ENCODE assay signal across 17 cellular contexts in genomic region chrX:10089378-10089795, GRCh38.
DNase-seq lines count a peak whose midpoint lies in the region; ATAC-seq and TF ChIP-seq lines count a peak whose summit lies in the region.
"Had no signal": no experiment of that assay in that cellular context is flagged by ENCODE, and none has a peak within 500 bp of the region (broad histone marks: within the 10 kb centered on the region; RNA-seq: fewer than 3 reads in every experiment).

No MANE protein-coding gene starts in this region.

- H3K9ac ChIP-seq in BLaER1 treated with 17β-estradiol and CSF1 and Interleukin-3, amounts not matched to agents 10 nM and 100 nM = no peak overlapping the region

- H3K9me3 ChIP-seq in BLaER1 treated with 17β-estradiol and CSF1 and Interleukin-3, amounts not matched to agents 10 nM and 100 nM (replicated peaks in 1 of 11) = peaks cover 0 to 5% (median 0%) of the 10 kb centered on the region in 11 experiments; a peak in 1 of 22 replicates
- H3K9me3 ChIP-seq in lower lobe of right lung = no peaks in the 10 kb centered on the region
- H3K9me3 ChIP-seq: mucosa of descending colon, Peyer's patch had no signal

- H3K27me3 Mint-ChIP-seq in activated B cell treated with CpG ODN at 0.5 μM for 24 hours = no peaks in the 10 kb centered on the region
- no peaks in the 10 kb centered on the region for H3K27me3 Mint-ChIP-seq in activated naive CD8-positive, alpha-beta T cell treated with anti-CD3 and anti-CD28 coated beads for 36 hours
- H3K27me3 Mint-ChIP-seq: effector memory CD8-positive, alpha-beta T cell had no signal

- WGBS in lower leg skin, 2 donors = 70 to 71% methylated on average over 3 of the region's 3 CpGs

- peaks cover 8 to 52% (median 19%) of the 10 kb centered on the region in 11 experiments; a peak in 17 of 22 replicates for H3K36me3 ChIP-seq in BLaER1 treated with 17β-estradiol and CSF1 and Interleukin-3, amounts not matched to agents 10 nM and 100 nM
- peaks cover 16% of the 10 kb centered on the region for H3K36me3 ChIP-seq in lower lobe of right lung
- H3K36me3 ChIP-seq: Peyer's patch had no signal

- POLR2A ChIA-PET in activated B cell treated with CpG ODN at 0.5 μM for 24 hours (lab: Charles Lee) = interaction anchor here (0.5 to 2.0 kb wide), 4 partner anchors 8 to 476 kb away, joined by 4 to 7 read pairs (median 6); no protein-coding TSS in a partner anchor

- no peak for TF ChIP-seq POLR2A in lower leg skin (IDR thresholded peaks at IDR 0.05)

- H3K9me3 Mint-ChIP-seq in activated B cell treated with CpG ODN at 0.5 μM for 24 hours = no peaks in the 10 kb centered on the region
- H3K9me3 Mint-ChIP-seq in activated naive CD8-positive, alpha-beta T cell treated with anti-CD3 and anti-CD28 coated beads for 36 hours = no peaks in the 10 kb centered on the region
- H3K9me3 Mint-ChIP-seq: effector memory CD8-positive, alpha-beta T cell had no signal

- peaks cover 46% of the 10 kb centered on the region for H3K4me1 Mint-ChIP-seq in activated B cell treated with CpG ODN at 0.5 μM for 24 hours
- peaks cover 23% of the 10 kb centered on the region for H3K4me1 Mint-ChIP-seq in activated naive CD8-positive, alpha-beta T cell treated with anti-CD3 and anti-CD28 coated beads for 36 hours

- H3K36me3 Mint-ChIP-seq in activated B cell treated with CpG ODN at 0.5 μM for 24 hours (ENCODE audit: low read depth) = peaks cover 42% of the 10 kb centered on the region
- H3K36me3 Mint-ChIP-seq in activated naive CD8-positive, alpha-beta T cell treated with anti-CD3 and anti-CD28 coated beads for 36 hours = peaks cover 5% of the 10 kb centered on the region

- no peak for TF ChIP-seq CTCF in activated B cell treated with CpG ODN at 0.5 μM for 24 hours (IDR thresholded peaks at IDR 0.05)
- TF ChIP-seq CTCF in lower lobe of right lung (IDR thresholded peaks at IDR 0.05) = no peak
- no peak for TF ChIP-seq CTCF in lower leg skin (IDR thresholded peaks at IDR 0.05)

- peak overlapping the region; percentile 61 for H3K27ac Mint-ChIP-seq in activated B cell treated with CpG ODN at 0.5 μM for 24 hours
- H3K27ac Mint-ChIP-seq in activated naive CD8-positive, alpha-beta T cell treated with anti-CD3 and anti-CD28 coated beads for 36 hours = no peak overlapping the region
- H3K27ac Mint-ChIP-seq: effector memory CD8-positive, alpha-beta T cell had no signal

- H4K20me1 ChIP-seq in BLaER1 treated with 17β-estradiol and CSF1 and Interleukin-3, amounts not matched to agents 10 nM and 100 nM = peaks cover 0 to 3% (median 0%) of the 10 kb centered on the region in 11 experiments; a peak in 1 of 22 replicates

- H3K4me3 ChIP-seq in BLaER1 treated with 17β-estradiol and CSF1 and Interleukin-3, amounts not matched to agents 10 nM and 100 nM = no peak overlapping the region
- H3K4me3 ChIP-seq in lower lobe of right lung = no peak overlapping the region
- no peak overlapping the region for H3K4me3 ChIP-seq in lower leg skin (ENCODE audit: low read depth, poor library complexity, severe bottlenecking)
- H3K4me3 ChIP-seq: cardiac muscle cell, mucosa of descending colon, Peyer's patch had no signal

- no peak overlapping the region for H3K27ac ChIP-seq in BLaER1 treated with 17β-estradiol and CSF1 and Interleukin-3, amounts not matched to agents 10 nM and 100 nM
- peak overlapping the region; percentile 31 for H3K27ac ChIP-seq in lower lobe of right lung
- H3K27ac ChIP-seq: cardiac muscle cell, foreskin keratinocyte had no signal

- ATAC-seq in activated B cell treated with CpG ODN at 0.5 μM for 24 hours (ENCODE audit: low read depth) (no peak), lower lobe of right lung (peak in 1 of 2 donors; percentile 64)
- ATAC-seq: effector memory CD8-positive, alpha-beta T cell; foreskin keratinocyte; mucosa of descending colon had no signal

- peaks cover 7 to 33% (median 27%) of the 10 kb centered on the region in 10 experiments; a peak in 19 of 20 replicates for H3K4me1 ChIP-seq in BLaER1 treated with 17β-estradiol and CSF1 and Interleukin-3, amounts not matched to agents 10 nM and 100 nM
- H3K4me1 ChIP-seq in lower lobe of right lung = peaks cover 22% of the 10 kb centered on the region
- H3K4me1 ChIP-seq: foreskin keratinocyte, Peyer's patch had no signal

- H3K4me3 Mint-ChIP-seq in activated B cell treated with CpG ODN at 0.5 μM for 24 hours = no peak overlapping the region
- H3K4me3 Mint-ChIP-seq in activated naive CD8-positive, alpha-beta T cell treated with anti-CD3 and anti-CD28 coated beads for 36 hours = no peak overlapping the region
- H3K4me3 Mint-ChIP-seq: effector memory CD8-positive, alpha-beta T cell had no signal

- H3K27me3 ChIP-seq in BLaER1 treated with 17β-estradiol and CSF1 and Interleukin-3, amounts not matched to agents 10 nM and 100 nM = no peaks in the 10 kb centered on the region
- H3K27me3 ChIP-seq in lower lobe of right lung (ENCODE audit: low read depth) = no peaks in the 10 kb centered on the region
- H3K27me3 ChIP-seq: cardiac muscle cell, foreskin keratinocyte, Peyer's patch had no signal

- CTCF ChIA-PET in activated B cell treated with CpG ODN at 0.5 μM for 24 hours (lab: Charles Lee) = interaction anchor here (1.0 kb wide), 1 partner anchor 30 kb away, joined by 3 read pairs; no protein-coding TSS in a partner anchor

- H3K4me2 ChIP-seq in BLaER1 treated with 17β-estradiol and CSF1 and Interleukin-3, amounts not matched to agents 10 nM and 100 nM = peak overlapping the region; percentile 17 to 75 (median 68); a peak in 19 of 22 replicates

- intact Hi-C loops in activated B cell treated with CpG ODN at 0.5 μM for 24 hours (cut with micrococcal nuclease) (no loop called here), lower lobe of right lung (cut with DNase I) (no loop called here), lower leg skin (cut with DNase I; ENCODE audit: low total_unique reads) (no loop called here)

- DNase-seq in LoVo (ENCODE audit: low spot score) (peak; percentile 43), activated B cell treated with CpG ODN at 0.5 μM for 24 hours (no peak), lower lobe of right lung (no peak), medulla oblongata (ENCODE audit: extremely low spot score) (no peak), lower leg skin (ENCODE audit: low spot score in 2 of 2) (no peak), GM19240 (ENCODE audit: insufficient read length, low spot score) (no peak)
- no peak for DNase-seq in activated naive CD8-positive, alpha-beta T cell treated with anti-CD3 and anti-CD28 coated beads for 36 hours
- DNase-seq: activated naive CD4-positive, alpha-beta T cell treated with Interleukin-2 at 50 U/mL for 16 hours; effector memory CD8-positive, alpha-beta T cell; foreskin keratinocyte; mucosa of descending colon; MV-4-11; Peyer's patch; posterior cingulate gyrus; substantia nigra had no signal
